In the genomic region with DNA sequence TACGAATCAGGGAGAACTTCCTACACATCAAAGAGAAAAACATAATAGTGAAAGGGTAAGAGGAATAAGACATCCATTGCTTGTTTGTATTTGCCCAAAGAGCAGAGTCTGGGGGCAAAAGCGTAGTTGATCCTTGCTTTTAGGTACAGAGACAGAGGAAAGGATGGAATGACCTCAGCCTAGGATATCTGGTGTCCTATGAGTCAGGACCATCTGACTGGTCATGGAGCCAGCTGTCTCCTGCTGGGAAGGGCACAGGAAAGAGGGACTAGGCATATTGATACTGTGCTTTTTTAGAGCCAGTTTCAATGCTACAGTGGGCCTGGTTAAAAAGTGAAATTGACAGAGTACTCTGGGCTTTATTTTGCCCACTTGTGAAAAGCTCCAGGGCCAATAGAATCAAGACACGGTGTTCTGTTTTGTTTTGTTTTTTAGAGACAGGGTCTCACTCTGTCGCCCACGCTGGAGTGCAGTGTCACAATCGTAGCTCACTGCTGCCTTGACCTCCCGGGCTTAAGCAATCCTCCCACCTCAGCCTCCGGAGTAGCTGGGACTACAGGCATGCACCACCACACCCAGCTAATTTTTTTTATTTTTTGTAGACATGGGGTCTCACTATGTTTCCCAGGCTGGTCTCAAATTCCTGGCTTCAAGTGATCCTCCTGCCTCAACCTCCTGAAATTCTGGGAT, we compare ENCODE assay signal across 10 cellular contexts. TPM values are rescaled to one million over a fixed set of nuclear protein-coding genes. Genes with fewer than 3 reads are reported as not detected.
DNase-seq lines count a peak whose midpoint lies in the region; ATAC-seq lines count a peak whose summit lies in the region.
"Had no signal": no experiment of that assay in that cellular context is flagged by ENCODE, and none has a peak within 500 bp of the region (broad histone marks: within the 10 kb centered on the region; RNA-seq: fewer than 3 reads in every experiment).

No MANE protein-coding gene starts in this region.

- DNase-seq in AG20443 (ENCODE audit: low spot score), result peak; percentile 55
- peak; percentile 88 for DNase-seq in dermis blood vessel endothelial cell
- DNase-seq in naive thymus-derived CD8-positive, alpha-beta T cell, result no peak
- no peak for DNase-seq in NCI-H1048 (lab: John Stamatoyannopoulos, UW)
- no peak for DNase-seq in NCI-H1694 (lab: John Stamatoyannopoulos, UW)
- DNase-seq: stimulated activated CD4-positive, alpha-beta T cell treated with anti-CD3 and anti-CD28 coated beads, Interleukin-4, amount 100 ng/mL, for 4 hours had no signal

- no peaks in the 10 kb centered on the region for H3K9me3 Mint-ChIP-seq in naive thymus-derived CD8-positive, alpha-beta T cell

- POLR2A ChIA-PET in naive thymus-derived CD8-positive, alpha-beta T cell (lab: Charles Lee), result interaction anchor here (0.7 to 4.1 kb wide), 3 partner anchors 10 to 225 kb away, joined by 3 to 87 read pairs (median 4); a partner anchor contains a TSS

- H3K36me3 Mint-ChIP-seq in naive thymus-derived CD8-positive, alpha-beta T cell, result peaks cover 0 to 54% (median 16%) of the 10 kb centered on the region in 3 donors

- peak overlapping the region in 9 of 10 donors; percentile 19 to 75 (median 60) for H3K4me3 Mint-ChIP-seq in naive thymus-derived CD8-positive, alpha-beta T cell

- peaks cover 54 to 77% (median 69%) of the 10 kb centered on the region in 4 donors for H3K4me1 Mint-ChIP-seq in naive thymus-derived CD8-positive, alpha-beta T cell

- H3K27ac ChIP-seq in KOPT-K1 (ENCODE audit: low read depth, low read length, poor library complexity, severe bottlenecking), result peak overlapping the region; percentile 100
- H3K27ac ChIP-seq: epithelial cell of prostate had no signal

- ATAC-seq in naive thymus-derived CD8-positive, alpha-beta T cell, result no peak
- ATAC-seq in HG03521 (IDR thresholded peaks at IDR 0.05; ENCODE audit: unreplicated experiment), result no peak
- ATAC-seq in HG02759 (IDR thresholded peaks at IDR 0.05; ENCODE audit: unreplicated experiment), result no peak

- no peaks in the 10 kb centered on the region for H3K27me3 Mint-ChIP-seq in naive thymus-derived CD8-positive, alpha-beta T cell

- peaks cover 63% of the 10 kb centered on the region for H3K36me3 ChIP-seq in KOPT-K1 (ENCODE audit: insufficient read depth, low read length)

- H3K27ac Mint-ChIP-seq in naive thymus-derived CD8-positive, alpha-beta T cell, result peak overlapping the region; percentile 19 to 99 (median 85)

- no peaks in the 10 kb centered on the region for H3K9me3 ChIP-seq in KOPT-K1 (ENCODE audit: insufficient read depth, low read length, poor library complexity, severe bottlenecking)

RNA-seq across cellular contexts. Expression of a gene that starts 3.2 kb away (rescaled TPM):
- total RNA-seq in dermis blood vessel endothelial cell, result 31.0 and 65.9 TPM in 2 replicates
- total RNA-seq in naive thymus-derived CD8-positive, alpha-beta T cell, result 100 to 1,000 TPM; 135 to 137 TPM
- polyA plus RNA-seq in naive thymus-derived CD8-positive, alpha-beta T cell, result 10 to 100 TPM; 19.4 to 30.8 (median 30.4) TPM

Comparison
In these comparisons a context has a peak if more than half of its experiments do, and no peak if none do; other contexts are left out.
1. DNase-seq: peak in AG20443 (single experiment) and dermis blood vessel endothelial cell (single experiment); none in naive thymus-derived CD8-positive, alpha-beta T cell (0 of 10), NCI-H1048 (single experiment) and NCI-H1694 (single experiment).